ENCODE assay signal across 33 cellular contexts in genomic region chr7:27708485-27708884, GRCh38.
"Had no signal": no experiment of that assay in that cellular context is flagged by ENCODE, and none has a peak within 500 bp of the region (broad histone marks: within the 10 kb centered on the region; RNA-seq: fewer than 3 reads in every experiment).

No MANE protein-coding gene starts in this region.

- H3K4me2 ChIP-seq: KMS-11 had no signal

- H3K27ac ChIP-seq: KMS-11 had no signal

- DNase-seq: Karpas-422, Kasumi-1, MG63, MM.1S, MV-4-11, NCI-H1048, NCI-H1092, NCI-H1092 treated with DMSO at 0.1 percent for 48 hours, NCI-H1105, NCI-H1105 treated with DMSO at 0.1 percent for 48 hours, NCI-H1417, NCI-H1417 treated with DMSO at 0.1 percent for 48 hours, NCI-H1436, NCI-H1436 treated with DMSO at 0.1 percent for 48 hours, NCI-H146, NCI-H1694, NCI-H1694 treated with DMSO at 0.1 percent for 48 hours, NCI-H187, NCI-H187 treated with DMSO at 0.1 percent for 48 hours, NCI-H1930, NCI-H2029, NCI-H2029 treated with DMSO at 0.1 percent for 48 hours, NCI-H2081, NCI-H2081 treated with DMSO at 0.1 percent for 48 hours, NCI-H2107, NCI-H2171, NCI-H2171 treated with DMSO at 0.1 percent for 48 hours, NCI-H2227 treated with DMSO at 0.1 percent for 48 hours, NCI-H345, NCI-H446, NCI-H446 treated with DMSO at 0.1 percent for 48 hours, NCI-H510A had no signal

- H3K36me3 ChIP-seq: MG63 had no signal

- H3K4me3 ChIP-seq: MG63 had no signal

- H3K9ac ChIP-seq: KMS-11 had no signal

- H3K27me3 ChIP-seq: MG63 had no signal
